ENCODE assay signal across 8 cellular contexts in genomic region chr2:85595378-85596232, GRCh38. TPM values are rescaled to one million over a fixed set of nuclear protein-coding genes. Genes with fewer than 3 reads are reported as not detected.
DNase-seq lines count a peak whose midpoint lies in the region; ATAC-seq, FAIRE-seq and TF ChIP-seq lines count a peak whose summit lies in the region.

TSS of gene RNF181 (plus strand) at chr2:85595745. CDS start at chr2:85595764, 19 bp downstream.

- H3K36me3 Mint-ChIP-seq in natural killer cell = no peaks in the 10 kb centered on the region

- H3K36me3 ChIP-seq in Loucy (ENCODE audit: insufficient read depth, low read length) = no peaks in the 10 kb centered on the region; the same call in 1 of the 2 replicates

- H3K27me3 Mint-ChIP-seq in natural killer cell (ENCODE audit: low read depth in 2 of 2) = no peaks in the 10 kb centered on the region

- H3K4me3 ChIP-seq in Loucy (ENCODE audit: low read length, poor library complexity, severe bottlenecking) = peak within 1 kb of the TSS; percentile 97

- H3K4me1 Mint-ChIP-seq in natural killer cell = peaks cover 31 to 37% of the 10 kb centered on the region in 2 donors

- peak within 1 kb of the TSS; percentile 89 for H3K9ac ChIP-seq in Loucy (ENCODE audit: low read depth, low read length, poor library complexity, severe bottlenecking)

- no peaks in the 10 kb centered on the region for H3K9me2 ChIP-seq in Loucy (replicated peaks; ENCODE audit: low read depth, low read length)

- H3K27me3 ChIP-seq in Loucy (ENCODE audit: insufficient read depth, low read length, poor library complexity, severe bottlenecking) = no peaks in the 10 kb centered on the region

- FAIRE-seq in H54 (lab: Jason Lieb, UNC) = peak; percentile 41

- peaks cover 18% of the 10 kb centered on the region for H4K20me1 ChIP-seq in Loucy (ENCODE audit: insufficient read depth, low read length, poor library complexity, severe bottlenecking)

- peaks cover 49% of the 10 kb centered on the region for H3K79me2 ChIP-seq in Loucy (ENCODE audit: insufficient read depth, low read length)

- H3F3A ChIP-seq in Loucy (ENCODE audit: low read depth) = no peaks in the 10 kb centered on the region

- peak; percentile 97 to 99 (median 99) for ATAC-seq in natural killer cell

- TF ChIP-seq POLR2A in H54 (IDR thresholded peaks at IDR 0.05; ENCODE audit: low read depth, low read length) (peak; percentile 73), Raji (IDR thresholded peaks at IDR 0.05; ENCODE audit: insufficient read depth, low read depth, low read length) (peak; percentile 93)

- peak within 1 kb of the TSS; percentile 96 to 98 for H3K27ac Mint-ChIP-seq in natural killer cell

- H3K9me3 Mint-ChIP-seq in natural killer cell = no peaks in the 10 kb centered on the region

- H3K4me2 ChIP-seq in Loucy (ENCODE audit: low read depth, low read length, poor library complexity, severe bottlenecking) = peak within 1 kb of the TSS; percentile 96

- H3K4me3 Mint-ChIP-seq in natural killer cell = peak within 1 kb of the TSS; percentile 99

- no peaks in the 10 kb centered on the region for H3K9me3 ChIP-seq in Loucy (ENCODE audit: insufficient read depth, low read depth, low read length)

- peak within 1 kb of the TSS; percentile 88 for H2AFZ ChIP-seq in Loucy (ENCODE audit: low read length)

- DNase-seq in EL (peak; percentile 99), H54 (ENCODE audit: insufficient read length, low spot score) (peak; percentile 95), fibroblast of peridontal ligament (ENCODE audit: extremely low read depth) (peak; percentile 100), natural killer cell (peak; percentile 84)
- DNase-seq in activated T-helper 9 cell treated with anti-CD3 and anti-CD28 coated beads, Interleukin-2, amount 50 U/mL, for 16 hours (ENCODE audit: low read depth) = peak; percentile 82
- peak; percentile 91 for DNase-seq in stimulated activated naive CD4-positive, alpha-beta T cell treated with Interleukin-2 at 50 U/mL for 16 hours (lab: John Stamatoyannopoulos, UW)

- peaks cover 30% of the 10 kb centered on the region for H3K4me1 ChIP-seq in Loucy (ENCODE audit: insufficient read depth, low read length, poor library complexity, severe bottlenecking)

- intact Hi-C loops in natural killer cell (cut with micrococcal nuclease) = no loop called here

- TF ChIP-seq CTCF in Loucy (conservative IDR thresholded peaks at IDR 0.05; ENCODE audit: low read length) (no peak), natural killer cell (IDR thresholded peaks at IDR 0.05) (no peak)

RNA-seq across cellular contexts. Expression of gene RNF181, which starts in this region (rescaled TPM):
- 10 to 100 TPM; 65.0 to 75.0 (median 66.7) TPM for total RNA-seq in natural killer cell

Comparison
In these comparisons a context has a peak if more than half of its experiments do, and no peak if none do; other contexts are left out.
1. Peak in every context shown above with its lines: DNase-seq, ATAC-seq and H3K4me3 ChIP-seq.